In genomic region chr4:8148785-8149435, GRCh38 we compare ENCODE assay signal across 1 cellular context.
TF ChIP-seq lines count a peak whose summit lies in the region.

No MANE protein-coding gene starts in this region.

TF ChIP-seq in H1, 55 proteins besides CTCF, POLR2A, EP300 and RAD21:
- no peak for TF ChIP-seq KDM5A (IDR thresholded peaks at IDR 0.05; ENCODE audit: low read length)
- no peak for TF ChIP-seq CREB1 (IDR thresholded peaks at IDR 0.05)
- TF ChIP-seq CHD1 (IDR thresholded peaks at IDR 0.05; ENCODE audit: low read depth, low read length): no peak
- TF ChIP-seq TAF1 (IDR thresholded peaks at IDR 0.05; ENCODE audit: low read depth, low read length): no peak
- no peak for TF ChIP-seq SAP30 (IDR thresholded peaks at IDR 0.05; ENCODE audit: insufficient read depth, insufficient replicate concordance, low read length)
- no peak for TF ChIP-seq GABPA (IDR thresholded peaks at IDR 0.05; ENCODE audit: borderline replicate concordance, insufficient read depth, low read length)
- no peak for TF ChIP-seq CBX8 (IDR thresholded peaks at IDR 0.05; ENCODE audit: borderline replicate concordance, low read depth, low read length)
- TF ChIP-seq SIX5 (IDR thresholded peaks at IDR 0.05; ENCODE audit: low read depth, low read length): no peak
- TF ChIP-seq TCF12 (IDR thresholded peaks at IDR 0.05; ENCODE audit: low read depth, low read length): no peak
- TF ChIP-seq USF2 (IDR thresholded peaks at IDR 0.05; ENCODE audit: low read length): no peak
- TF ChIP-seq BACH1 (IDR thresholded peaks at IDR 0.05; ENCODE audit: low read length): no peak
- no peak for TF ChIP-seq RNF2 (IDR thresholded peaks at IDR 0.05; ENCODE audit: borderline replicate concordance, low read depth, low read length, missing control alignments, poor library complexity, severe bottlenecking)
- no peak for TF ChIP-seq SUZ12 (IDR thresholded peaks at IDR 0.05; ENCODE audit: low read length)
- no peak for TF ChIP-seq FOSL1 (IDR thresholded peaks at IDR 0.05; ENCODE audit: insufficient read depth, low read depth, low read length)
- TF ChIP-seq CTBP2 (IDR thresholded peaks at IDR 0.05; ENCODE audit: borderline replicate concordance, insufficient read depth, insufficient read length, low read length): no peak
- no peak for TF ChIP-seq ZNF274 (IDR thresholded peaks at IDR 0.05; ENCODE audit: borderline replicate concordance, extremely low read depth, low read length)
- no peak for TF ChIP-seq RFX5 (IDR thresholded peaks at IDR 0.05; ENCODE audit: borderline replicate concordance, low read depth, low read length)
- TF ChIP-seq MAFK (IDR thresholded peaks at IDR 0.05; ENCODE audit: low read depth, low read length): no peak
- TF ChIP-seq MAX (IDR thresholded peaks at IDR 0.05): no peak
- no peak for TF ChIP-seq PHF8 (conservative IDR thresholded peaks at IDR 0.05; ENCODE audit: low read depth, low read length)
